1 cellular context compared by ENCODE assay signal in the genomic region with DNA sequence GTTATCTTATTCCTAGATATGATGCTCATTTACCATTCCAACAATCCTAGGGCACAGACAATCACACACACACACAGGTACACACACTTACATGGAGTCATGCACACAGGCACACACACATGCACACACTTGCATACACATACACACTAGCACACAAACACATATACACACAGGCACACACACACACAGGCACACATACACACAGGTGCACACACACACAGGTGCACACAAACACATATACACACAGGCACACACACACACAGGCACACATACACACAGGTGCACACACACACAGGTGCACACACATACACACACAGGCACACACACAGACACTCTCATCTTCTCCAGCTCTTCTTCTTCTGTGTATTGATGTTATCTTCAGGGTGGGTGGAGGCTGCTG.
TF ChIP-seq lines count a peak whose summit lies in the region.

No MANE protein-coding gene starts in this region.

TF ChIP-seq in HepG2, 621 proteins besides CTCF, POLR2A, EP300 and RAD21:
- TF ChIP-seq, protein P1, sequence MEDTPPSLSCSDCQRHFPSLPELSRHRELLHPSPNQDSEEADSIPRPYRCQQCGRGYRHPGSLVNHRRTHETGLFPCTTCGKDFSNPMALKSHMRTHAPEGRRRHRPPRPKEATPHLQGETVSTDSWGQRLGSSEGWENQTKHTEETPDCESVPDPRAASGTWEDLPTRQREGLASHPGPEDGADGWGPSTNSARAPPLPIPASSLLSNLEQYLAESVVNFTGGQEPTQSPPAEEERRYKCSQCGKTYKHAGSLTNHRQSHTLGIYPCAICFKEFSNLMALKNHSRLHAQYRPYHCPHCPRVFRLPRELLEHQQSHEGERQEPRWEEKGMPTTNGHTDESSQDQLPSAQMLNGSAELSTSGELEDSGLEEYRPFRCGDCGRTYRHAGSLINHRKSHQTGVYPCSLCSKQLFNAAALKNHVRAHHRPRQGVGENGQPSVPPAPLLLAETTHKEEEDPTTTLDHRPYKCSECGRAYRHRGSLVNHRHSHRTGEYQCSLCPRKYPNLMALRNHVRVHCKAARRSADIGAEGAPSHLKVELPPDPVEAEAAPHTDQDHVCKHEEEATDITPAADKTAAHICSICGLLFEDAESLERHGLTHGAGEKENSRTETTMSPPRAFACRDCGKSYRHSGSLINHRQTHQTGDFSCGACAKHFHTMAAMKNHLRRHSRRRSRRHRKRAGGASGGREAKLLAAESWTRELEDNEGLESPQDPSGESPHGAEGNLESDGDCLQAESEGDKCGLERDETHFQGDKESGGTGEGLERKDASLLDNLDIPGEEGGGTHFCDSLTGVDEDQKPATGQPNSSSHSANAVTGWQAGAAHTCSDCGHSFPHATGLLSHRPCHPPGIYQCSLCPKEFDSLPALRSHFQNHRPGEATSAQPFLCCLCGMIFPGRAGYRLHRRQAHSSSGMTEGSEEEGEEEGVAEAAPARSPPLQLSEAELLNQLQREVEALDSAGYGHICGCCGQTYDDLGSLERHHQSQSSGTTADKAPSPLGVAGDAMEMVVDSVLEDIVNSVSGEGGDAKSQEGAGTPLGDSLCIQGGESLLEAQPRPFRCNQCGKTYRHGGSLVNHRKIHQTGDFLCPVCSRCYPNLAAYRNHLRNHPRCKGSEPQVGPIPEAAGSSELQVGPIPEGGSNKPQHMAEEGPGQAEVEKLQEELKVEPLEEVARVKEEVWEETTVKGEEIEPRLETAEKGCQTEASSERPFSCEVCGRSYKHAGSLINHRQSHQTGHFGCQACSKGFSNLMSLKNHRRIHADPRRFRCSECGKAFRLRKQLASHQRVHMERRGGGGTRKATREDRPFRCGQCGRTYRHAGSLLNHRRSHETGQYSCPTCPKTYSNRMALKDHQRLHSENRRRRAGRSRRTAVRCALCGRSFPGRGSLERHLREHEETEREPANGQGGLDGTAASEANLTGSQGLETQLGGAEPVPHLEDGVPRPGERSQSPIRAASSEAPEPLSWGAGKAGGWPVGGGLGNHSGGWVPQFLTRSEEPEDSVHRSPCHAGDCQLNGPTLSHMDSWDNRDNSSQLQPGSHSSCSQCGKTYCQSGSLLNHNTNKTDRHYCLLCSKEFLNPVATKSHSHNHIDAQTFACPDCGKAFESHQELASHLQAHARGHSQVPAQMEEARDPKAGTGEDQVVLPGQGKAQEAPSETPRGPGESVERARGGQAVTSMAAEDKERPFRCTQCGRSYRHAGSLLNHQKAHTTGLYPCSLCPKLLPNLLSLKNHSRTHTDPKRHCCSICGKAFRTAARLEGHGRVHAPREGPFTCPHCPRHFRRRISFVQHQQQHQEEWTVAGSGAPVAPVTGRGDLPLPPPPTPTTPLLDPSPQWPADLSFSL (CRISPR knock-in tag; IDR thresholded peaks at IDR 0.05), result 0 out of 2 replicates have a peak, but pooled peaks have one; percentile 32
TF ChIP-seq in HepG2: peak in this region for 1; not testable (repeated sequence) for 620.
